ENCODE assay signal across 2 cellular contexts in genomic region chr10:133349577-133350011, GRCh38.
TF ChIP-seq lines count a peak whose summit lies in the region.

No MANE protein-coding gene starts in this region.

TF ChIP-seq in HEK293, 187 proteins besides CTCF, POLR2A, EP300 and RAD21:
- no peak for TF ChIP-seq SCRT1 (tag by site-specific recombination; IDR thresholded peaks at IDR 0.05; ENCODE audit: borderline replicate concordance)
- no peak for TF ChIP-seq ZSCAN4 (tag by site-specific recombination; IDR thresholded peaks at IDR 0.05)
- TF ChIP-seq EGR2 (tag by site-specific recombination; IDR thresholded peaks at IDR 0.05; ENCODE audit: low read depth), result 0 out of 2 replicates have a peak, but pooled peaks have one; percentile 0
- TF ChIP-seq ZNF76 (tag by site-specific recombination; IDR thresholded peaks at IDR 0.05; ENCODE audit: borderline replicate concordance, low read depth), result no peak
- TF ChIP-seq ZFHX2 (tag by site-specific recombination; conservative IDR thresholded peaks at IDR 0.05), result peak; percentile 32; the same call in 1 of the 2 replicates
- no peak for TF ChIP-seq KLF10 (tag by site-specific recombination; IDR thresholded peaks at IDR 0.05)
- no peak for TF ChIP-seq ZNF292 (tag by site-specific recombination; IDR thresholded peaks at IDR 0.05; ENCODE audit: borderline replicate concordance, low read depth)
- no peak for TF ChIP-seq ZNF488 (tag by site-specific recombination; IDR thresholded peaks at IDR 0.05)
- no peak for TF ChIP-seq HOXC10 (CRISPR knock-in tag; IDR thresholded peaks at IDR 0.05)
- no peak for TF ChIP-seq ZNF692 (tag by site-specific recombination; IDR thresholded peaks at IDR 0.05)

TF ChIP-seq in GM12878, 131 proteins besides CTCF, POLR2A, EP300 and RAD21:
- TF ChIP-seq MYC (IDR thresholded peaks at IDR 0.05; ENCODE audit: insufficient read depth, insufficient read length, insufficient replicate concordance, low read length, severe bottlenecking) (no peak), STAT3 (IDR thresholded peaks at IDR 0.05; ENCODE audit: low read depth, low read length) (no peak), MTA3 (IDR thresholded peaks at IDR 0.05; ENCODE audit: borderline replicate concordance, low read length) (no peak), SMARCA5 (IDR thresholded peaks at IDR 0.05) (no peak), CHD1 (IDR thresholded peaks at IDR 0.05; ENCODE audit: low read depth, low read length) (no peak), E2F8 (IDR thresholded peaks at IDR 0.05; ENCODE audit: low read depth, partially characterized antibody) (no peak), RELB (IDR thresholded peaks at IDR 0.05; ENCODE audit: low read depth) (no peak), NFYA (IDR thresholded peaks at IDR 0.05; ENCODE audit: borderline replicate concordance, low read depth, low read length) (no peak), TCF3 (IDR thresholded peaks at IDR 0.05; ENCODE audit: borderline replicate concordance, insufficient read depth, low read depth, low read length) (no peak), NFIC (IDR thresholded peaks at IDR 0.05; ENCODE audit: low read depth, low read length) (no peak), HSF1 (IDR thresholded peaks at IDR 0.05; ENCODE audit: low read depth, low read length) (no peak), ELK1 (IDR thresholded peaks at IDR 0.05; ENCODE audit: low read depth, low read length) (no peak), ZNF217 (IDR thresholded peaks at IDR 0.05) (no peak), DPF2 (IDR thresholded peaks at IDR 0.05) (no peak), SKIL (IDR thresholded peaks at IDR 0.05; ENCODE audit: low read depth, poor library complexity, severe bottlenecking) (no peak), SIX5 (IDR thresholded peaks at IDR 0.05; ENCODE audit: low read depth, low read length, severe bottlenecking) (no peak)
